ENCODE assay signal across 8 cellular contexts in the genomic region with DNA sequence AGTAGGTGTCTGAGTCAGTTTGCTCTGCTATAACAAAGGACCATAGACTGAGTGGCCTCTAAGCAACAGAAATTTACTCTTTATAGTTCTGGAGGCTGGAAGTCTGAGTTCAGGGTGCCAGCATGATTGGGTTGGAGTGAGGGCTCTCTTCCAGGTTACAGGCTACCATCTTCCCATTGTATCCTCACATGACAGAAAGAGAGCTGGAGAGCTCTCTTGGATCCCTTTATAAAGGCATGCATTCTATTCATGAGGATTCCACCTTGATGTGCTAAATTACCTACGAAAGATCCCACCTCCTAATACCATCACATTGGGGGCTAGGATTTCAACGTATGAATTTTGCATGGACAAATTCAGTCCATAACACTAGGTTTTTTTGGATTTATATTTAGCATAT.
"Had no signal": no experiment of that assay in that cellular context is flagged by ENCODE, and none has a peak within 500 bp of the region (broad histone marks: within the 10 kb centered on the region; RNA-seq: fewer than 3 reads in every experiment).

No MANE protein-coding gene starts in this region.

- H3K4me3 ChIP-seq: GM23248, HAP-1 had no signal

- ATAC-seq: HCT116 had no signal

- H3K9me3 Mint-ChIP-seq: H9, HFFc6 had no signal

- H3K27ac ChIP-seq: GM23248 had no signal

- DNase-seq: GM23248, GOT3, H7, H9, HCEC 1CT, HFFc6 had no signal

- H3K4me1 ChIP-seq: HAP-1 had no signal

- H3K27ac Mint-ChIP-seq: H9, HFFc6 had no signal

- H3K9me3 ChIP-seq: HAP-1 had no signal

- H2AFZ ChIP-seq: GM23248 had no signal

- H3K4me3 Mint-ChIP-seq: H9, HFFc6 had no signal

- H3K36me3 ChIP-seq: HAP-1 had no signal

- H3K9ac ChIP-seq: GM23248 had no signal
